27 cellular contexts compared by ENCODE assay signal in the genomic region with DNA sequence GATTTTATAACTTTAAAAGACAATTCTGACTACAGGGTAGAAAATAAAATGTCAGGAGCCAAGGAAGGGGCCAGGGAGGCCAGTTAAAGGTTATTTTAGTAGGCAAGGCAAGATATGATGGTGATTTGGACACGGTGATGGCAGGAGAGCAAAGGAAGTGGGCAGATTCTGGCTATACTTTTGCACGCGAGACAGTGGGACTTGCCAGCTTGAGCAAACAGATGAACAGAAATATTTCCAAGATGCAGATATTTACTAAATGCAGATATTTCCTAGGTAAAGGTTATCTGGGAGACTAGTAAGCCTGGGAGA. TPM values are rescaled to one million over a fixed set of nuclear protein-coding genes. Genes with fewer than 3 reads are reported as not detected.
"Had no signal": no experiment of that assay in that cellular context is flagged by ENCODE, and none has a peak within 500 bp of the region (broad histone marks: within the 10 kb centered on the region; RNA-seq: fewer than 3 reads in every experiment).

No MANE protein-coding gene starts in this region.

- H3K4me2 ChIP-seq: hepatocyte had no signal

- H3K27me3 ChIP-seq: breast epithelium, esophagus muscularis mucosa, hepatocyte, right lobe of liver had no signal

- FAIRE-seq: frontal cortex had no signal

- H3K27ac Mint-ChIP-seq: activated B cell treated with CpG ODN at 0.5 μM for 24 hours; activated CD4-positive, alpha-beta T cell treated with anti-CD3 and anti-CD28 coated beads for 36 hours; activated naive CD4-positive, alpha-beta T cell treated with anti-CD3 and anti-CD28 coated beads, Interleukin-2, amount 50 U/mL, for 24 hours; activated T-helper 1 cell treated with anti-CD3 and anti-CD28 coated beads, Interleukin-12 subunit alpha, Interleukin-12 subunit beta, Interleukin-2, Interleukin-4 antibody, amounts not matched to agents 30 ng/mL and 10 ng/mL and 1 ng/mL, durations not matched to agents 14 hours and 24 hours and 36 hours; mesothelial cell of epicardium; nephron progenitor cell; stimulated activated memory B cell treated with anti-CD40 and anti-IgM and Interleukin-4, amounts not matched to agents 10 μg/mL and 1 μg/mL and 100 μg/mL, for 72 hours had no signal

- H3K9ac ChIP-seq: parathyroid adenoma had no signal

- H3K4me3 Mint-ChIP-seq: activated B cell treated with CpG ODN at 0.5 μM for 24 hours; activated CD4-positive, alpha-beta T cell treated with anti-CD3 and anti-CD28 coated beads for 36 hours; activated naive CD4-positive, alpha-beta T cell treated with anti-CD3 and anti-CD28 coated beads, Interleukin-2, amount 50 U/mL, for 24 hours; activated T-helper 1 cell treated with anti-CD3 and anti-CD28 coated beads, Interleukin-12 subunit alpha, Interleukin-12 subunit beta, Interleukin-2, Interleukin-4 antibody, amounts not matched to agents 30 ng/mL and 10 ng/mL and 1 ng/mL, durations not matched to agents 14 hours and 24 hours and 36 hours; mesothelial cell of epicardium; nephron progenitor cell; stimulated activated memory B cell treated with anti-CD40 and anti-IgM and Interleukin-4, amounts not matched to agents 10 μg/mL and 1 μg/mL and 100 μg/mL, for 72 hours had no signal

- H3K36me3 Mint-ChIP-seq: activated naive CD4-positive, alpha-beta T cell treated with anti-CD3 and anti-CD28 coated beads, Interleukin-2, amount 50 U/mL, for 24 hours; mesothelial cell of epicardium; stimulated activated memory B cell treated with anti-CD40 and anti-IgM and Interleukin-4, amounts not matched to agents 10 μg/mL and 1 μg/mL and 100 μg/mL, for 72 hours had no signal

- ATAC-seq: activated CD4-positive, alpha-beta T cell treated with anti-CD3 and anti-CD28 coated beads for 36 hours; right lobe of liver; stimulated activated memory B cell treated with anti-CD40 and anti-IgM and Interleukin-4, amounts not matched to agents 10 μg/mL and 1 μg/mL and 100 μg/mL, for 72 hours had no signal

- H2AFZ ChIP-seq: hepatocyte, parathyroid adenoma had no signal

- H3K36me3 ChIP-seq: breast epithelium, esophagus muscularis mucosa, left ventricle myocardium inferior, right lobe of liver, upper lobe of right lung had no signal

- H3K4me3 ChIP-seq: breast epithelium, coronary artery, esophagus muscularis mucosa, hepatocyte, left ventricle myocardium inferior, right lobe of liver, skin epidermis, upper lobe of right lung had no signal

- H3K4me1 ChIP-seq: breast epithelium, parathyroid adenoma, right lobe of liver had no signal

- DNase-seq: activated B cell treated with CpG ODN at 0.5 μM for 24 hours; activated CD4-positive, alpha-beta T cell treated with anti-CD3 and anti-CD28 coated beads for 36 hours; activated CD4-positive, alpha-beta T cell treated with anti-CD3 and anti-CD28 coated beads, Interleukin-2, amount 50 U/mL, for 4 hours; activated gamma-delta T cell treated with Interleukin-2 at 50 U/mL for 16 hours; cerebellar nuclear complex; glutamatergic neuron; left ventricle myocardium inferior; mammary epithelial cell; nephron progenitor cell; right lobe of liver; stimulated activated CD4-positive, alpha-beta T cell treated with anti-CD3 and anti-CD28 coated beads, Interleukin-2, amount 100 ng/mL, for 24 hours; T-helper 1 cell; T1000; upper lobe of right lung had no signal

- H3K9me3 ChIP-seq: breast epithelium, esophagus muscularis mucosa, left ventricle myocardium inferior, right lobe of liver, upper lobe of right lung had no signal

- H3K9me3 Mint-ChIP-seq: activated B cell treated with CpG ODN at 0.5 μM for 24 hours; activated naive CD4-positive, alpha-beta T cell treated with anti-CD3 and anti-CD28 coated beads, Interleukin-2, amount 50 U/mL, for 24 hours; activated T-helper 1 cell treated with anti-CD3 and anti-CD28 coated beads, Interleukin-12 subunit alpha, Interleukin-12 subunit beta, Interleukin-2, Interleukin-4 antibody, amounts not matched to agents 30 ng/mL and 10 ng/mL and 1 ng/mL, durations not matched to agents 14 hours and 24 hours and 36 hours; mesothelial cell of epicardium; nephron progenitor cell; stimulated activated memory B cell treated with anti-CD40 and anti-IgM and Interleukin-4, amounts not matched to agents 10 μg/mL and 1 μg/mL and 100 μg/mL, for 72 hours had no signal

- H3K79me2 ChIP-seq: hepatocyte, parathyroid adenoma had no signal

- H3K27ac ChIP-seq: breast epithelium, coronary artery, esophagus muscularis mucosa, hepatocyte, left ventricle myocardium inferior, parathyroid adenoma, right lobe of liver, skin epidermis, upper lobe of right lung had no signal

RNA-seq across cellular contexts. Expression of gene TSSK1B, which starts 53.8 kb away (rescaled TPM):
- total RNA-seq: activated B cell treated with CpG ODN at 0.5 μM for 24 hours; activated CD4-positive, alpha-beta T cell treated with anti-CD3 and anti-CD28 coated beads for 36 hours; activated T-helper 1 cell treated with anti-CD3 and anti-CD28 coated beads, Interleukin-12 subunit alpha, Interleukin-12 subunit beta, Interleukin-2, Interleukin-4 antibody, amounts not matched to agents 30 ng/mL and 10 ng/mL and 1 ng/mL, durations not matched to agents 14 hours and 24 hours and 36 hours; hepatocyte; left ventricle myocardium inferior; pulmonary artery endothelial cell; right lobe of liver; subcutaneous adipose tissue; upper lobe of right lung had no signal
- polyA plus RNA-seq: hepatocyte had no signal
